In the genomic region with DNA sequence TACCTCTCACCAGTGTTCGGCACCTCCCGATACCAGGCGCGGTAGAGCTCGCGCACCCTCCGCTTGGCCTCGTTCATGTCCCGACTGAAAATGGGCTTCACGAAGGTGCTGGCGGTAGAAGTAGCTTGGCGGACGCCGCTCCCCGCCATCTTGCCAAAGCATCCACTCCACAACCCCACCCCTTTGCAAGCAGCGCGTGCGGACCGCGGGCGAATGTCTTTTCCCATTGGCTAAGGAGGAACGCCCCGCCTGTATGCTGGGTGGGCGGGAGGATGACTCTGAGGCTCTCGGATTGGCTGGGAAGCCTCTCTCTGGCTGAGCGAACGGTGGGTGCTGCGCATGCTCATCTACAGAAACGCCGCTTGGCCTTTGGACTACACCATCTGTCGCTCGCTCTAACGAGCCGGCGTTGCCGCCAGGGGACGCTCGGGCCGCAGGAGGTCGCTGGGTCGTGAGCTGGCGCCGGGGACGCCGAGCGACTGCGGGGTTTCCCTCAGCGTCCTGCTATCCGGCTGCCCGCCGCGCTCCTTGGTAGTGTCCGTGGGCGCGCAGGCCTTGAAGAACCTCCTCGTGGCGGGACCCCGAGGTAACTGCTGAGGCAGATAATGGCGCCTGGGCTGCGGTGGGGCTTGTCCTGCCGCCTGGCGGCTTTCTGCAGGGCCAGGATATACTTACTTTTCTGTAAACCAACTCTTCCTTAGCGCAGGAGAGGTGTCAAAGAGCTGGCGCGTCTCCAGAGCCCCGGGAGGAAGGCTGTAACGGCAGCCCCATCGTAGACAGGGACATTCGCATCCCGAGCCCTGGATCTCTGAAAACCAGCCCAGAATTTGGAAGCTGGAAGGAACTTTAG, we compare ENCODE assay signal across 8 cellular contexts. TPM values are rescaled to one million over a fixed set of nuclear protein-coding genes. Genes with fewer than 3 reads are reported as not detected.
DNase-seq lines count a peak whose midpoint lies in the region; ATAC-seq lines count a peak whose summit lies in the region.

A gene (minus strand): TSS at position 177 of the 850 bp plus-strand sequence. CDS start 28 bp downstream, at position 149.

- CTCF ChIA-PET in activated CD8-positive, alpha-beta memory T cell treated with anti-CD3 and anti-CD28 coated beads for 36 hours (lab: Charles Lee), result interaction anchor here (0.5 to 4.0 kb wide), 17 partner anchors 11 to 353 kb away, joined by 3 to 31 read pairs (median 4); a partner anchor contains a TSS

- no peaks in the 10 kb centered on the region for H3K27me3 ChIP-seq in effector memory CD4-positive, alpha-beta T cell (replicated peaks; ENCODE audit: control insufficient read depth, insufficient read depth, low read length, poor library complexity, severe bottlenecking)

- DNase-seq in CMK (ENCODE audit: low read depth), result peak; percentile 98
- peak; percentile 97 for DNase-seq in HS-5 (ENCODE audit: low read depth)
- peak; percentile 97 for DNase-seq in NK-92 treated with Interleukin-12 subunit alpha and Interleukin-12 subunit beta, amount 100 ng/mL, for 24 hours (lab: John Stamatoyannopoulos, UW)
- DNase-seq in effector memory CD4-positive, alpha-beta T cell, result peak; percentile 97 to 99 (median 98)
- DNase-seq in medulla oblongata (ENCODE audit: extremely low spot score), result peak; percentile 100
- DNase-seq in stimulated activated CD8-positive, alpha-beta memory T cell treated with anti-CD3 and anti-CD28 coated beads, Interleukin-12 subunit alpha, Interleukin-12 subunit beta, amount 100 ng/mL, for 24 hours (ENCODE audit: extremely low read depth), result peak; percentile 95

- peak within 1 kb of the TSS; percentile 82 for H3K4me3 ChIP-seq in effector memory CD4-positive, alpha-beta T cell (ENCODE audit: insufficient read depth, low read depth, low read length, poor library complexity, severe bottlenecking)

- peak; percentile 92 for ATAC-seq in GM19467 (IDR thresholded peaks at IDR 0.05; ENCODE audit: unreplicated experiment)

- POLR2A ChIA-PET in activated CD8-positive, alpha-beta memory T cell treated with anti-CD3 and anti-CD28 coated beads for 36 hours (lab: Charles Lee), result interaction anchor here (0.6 to 2.8 kb wide), 11 partner anchors 12 to 524 kb away, joined by 3 to 42 read pairs (median 3); a partner anchor contains a TSS

- peaks cover 15% of the 10 kb centered on the region for H3K4me1 ChIP-seq in effector memory CD4-positive, alpha-beta T cell (ENCODE audit: control insufficient read depth, insufficient read depth, low read length, poor library complexity, severe bottlenecking)

- peaks cover 12% of the 10 kb centered on the region for H3K36me3 ChIP-seq in effector memory CD4-positive, alpha-beta T cell (ENCODE audit: control insufficient read depth, insufficient read depth, low read length)

- peak within 1 kb of the TSS; percentile 98 for H3K27ac ChIP-seq in effector memory CD4-positive, alpha-beta T cell (ENCODE audit: insufficient read depth, low read length, poor library complexity, severe bottlenecking)

- H3K9me3 ChIP-seq in effector memory CD4-positive, alpha-beta T cell (ENCODE audit: control insufficient read depth, low read length), result no peaks in the 10 kb centered on the region

RNA-seq across cellular contexts. Expression of the gene that starts here (rescaled TPM):
- total RNA-seq in activated CD8-positive, alpha-beta memory T cell treated with anti-CD3 and anti-CD28 coated beads for 36 hours, result 100 to 1,000 TPM; 109 to 112 TPM

Comparison
In these comparisons a context has a peak if more than half of its experiments do, and no peak if none do; other contexts are left out.
1. Peak in every context shown above with its lines: DNase-seq, ATAC-seq, H3K4me3 ChIP-seq and H3K27ac ChIP-seq.